ENCODE assay signal across 1 cellular context in genomic region chr1:11929849-11930248, GRCh38.
TF ChIP-seq lines count a peak whose summit lies in the region.

No MANE protein-coding gene starts in this region.

TF ChIP-seq in HepG2, 621 proteins besides CTCF, POLR2A, EP300 and RAD21 (continued from another document and continues in another):
- no peak for TF ChIP-seq ZNF704 (CRISPR knock-in tag; IDR thresholded peaks at IDR 0.05; ENCODE audit: borderline replicate concordance)
- TF ChIP-seq THYN1 (CRISPR knock-in tag; IDR thresholded peaks at IDR 0.05; ENCODE audit: borderline replicate concordance, low read depth) = no peak
- TF ChIP-seq ZNF280B (CRISPR knock-in tag; IDR thresholded peaks at IDR 0.05; ENCODE audit: borderline replicate concordance) = no peak
- TF ChIP-seq ZNF770 (CRISPR knock-in tag; IDR thresholded peaks at IDR 0.05) = no peak
- TF ChIP-seq ZIK1 (CRISPR knock-in tag; IDR thresholded peaks at IDR 0.05; ENCODE audit: borderline replicate concordance, low read depth) = no peak
- no peak for TF ChIP-seq FOXJ3 (CRISPR knock-in tag; IDR thresholded peaks at IDR 0.05; ENCODE audit: borderline replicate concordance)
- TF ChIP-seq SIX1 (CRISPR knock-in tag; IDR thresholded peaks at IDR 0.05; ENCODE audit: borderline replicate concordance) = peak; percentile 66
- TF ChIP-seq ZNF124 (CRISPR knock-in tag; IDR thresholded peaks at IDR 0.05) = 0 out of 2 replicates have a peak, but pooled peaks have one; percentile 42
- TF ChIP-seq YEATS4 (CRISPR knock-in tag; IDR thresholded peaks at IDR 0.05; ENCODE audit: borderline replicate concordance) = no peak
- TF ChIP-seq ZNF740 (CRISPR knock-in tag; IDR thresholded peaks at IDR 0.05) = no peak
- no peak for TF ChIP-seq ZNF501 (CRISPR knock-in tag; IDR thresholded peaks at IDR 0.05)
- no peak for TF ChIP-seq MED13 (CRISPR knock-in tag; IDR thresholded peaks at IDR 0.05)
- TF ChIP-seq KDM5A (IDR thresholded peaks at IDR 0.05; ENCODE audit: borderline replicate concordance, low read length) = no peak
- TF ChIP-seq TRIM22 (IDR thresholded peaks at IDR 0.05) = no peak
- no peak for TF ChIP-seq DBP (CRISPR knock-in tag; IDR thresholded peaks at IDR 0.05; ENCODE audit: not compliant biosample characterization)
- TF ChIP-seq USF2 (IDR thresholded peaks at IDR 0.05; ENCODE audit: low read depth, low read length) = no peak
- TF ChIP-seq USF2 (CRISPR knock-in tag; IDR thresholded peaks at IDR 0.05; ENCODE audit: borderline replicate concordance) = peak; percentile 44; the same call in 1 of the 2 replicates
- no peak for TF ChIP-seq ZC3H4 (CRISPR knock-in tag; IDR thresholded peaks at IDR 0.05; ENCODE audit: borderline replicate concordance)
- no peak for TF ChIP-seq MYPOP (CRISPR knock-in tag; IDR thresholded peaks at IDR 0.05)
- TF ChIP-seq HDAC2 (CRISPR knock-in tag; IDR thresholded peaks at IDR 0.05) = 0 out of 2 replicates have a peak, but pooled peaks have one; percentile 41
- no peak for TF ChIP-seq FOXO4 (CRISPR knock-in tag; conservative IDR thresholded peaks at IDR 0.05)
- no peak for TF ChIP-seq ZNF317 (CRISPR knock-in tag; IDR thresholded peaks at IDR 0.05)
- no peak for TF ChIP-seq ZNF367 (CRISPR knock-in tag; IDR thresholded peaks at IDR 0.05; ENCODE audit: borderline replicate concordance)
- no peak for TF ChIP-seq ZNF710 (CRISPR knock-in tag; IDR thresholded peaks at IDR 0.05; ENCODE audit: borderline replicate concordance)
- no peak for TF ChIP-seq TBX2 (CRISPR knock-in tag; IDR thresholded peaks at IDR 0.05; ENCODE audit: borderline replicate concordance)
- no peak for TF ChIP-seq KDM6A (CRISPR knock-in tag; IDR thresholded peaks at IDR 0.05; ENCODE audit: low read depth)
- TF ChIP-seq XRCC5 (optimal IDR thresholded peaks at IDR 0.05; ENCODE audit: low read length) = no peak
- no peak for TF ChIP-seq THAP7 (CRISPR knock-in tag; IDR thresholded peaks at IDR 0.05)
- TF ChIP-seq FOSL2 (CRISPR knock-in tag; IDR thresholded peaks at IDR 0.05) = no peak
- no peak for TF ChIP-seq MXD4 (CRISPR knock-in tag; IDR thresholded peaks at IDR 0.05)
- TF ChIP-seq HOXA7 (CRISPR knock-in tag; IDR thresholded peaks at IDR 0.05) = no peak
- no peak; the same call in 1 of the 2 replicates for TF ChIP-seq ZHX2 (IDR thresholded peaks at IDR 0.05; ENCODE audit: low read depth)
- no peak for TF ChIP-seq ZHX2 (CRISPR knock-in tag; IDR thresholded peaks at IDR 0.05; ENCODE audit: borderline replicate concordance)
- TF ChIP-seq ZNF629 (CRISPR knock-in tag; conservative IDR thresholded peaks at IDR 0.05) = no peak
- TF ChIP-seq KMT2A (CRISPR knock-in tag; IDR thresholded peaks at IDR 0.05) = 0 out of 2 replicates have a peak, but pooled peaks have one; percentile 19
- TF ChIP-seq U2AF1 (optimal IDR thresholded peaks at IDR 0.05; ENCODE audit: low read depth, low read length) = no peak
- no peak for TF ChIP-seq ZNF724P (CRISPR knock-in tag; IDR thresholded peaks at IDR 0.05; ENCODE audit: borderline replicate concordance)
